Comparison of ENCODE assay signal across 15 cellular contexts in genomic region chr1:207328908-207329307, GRCh38. TPM values are rescaled to one million over a fixed set of nuclear protein-coding genes. Genes with fewer than 3 reads are reported as not detected.
DNase-seq lines count a peak whose midpoint lies in the region; ATAC-seq, FAIRE-seq and TF ChIP-seq lines count a peak whose summit lies in the region.
"Had no signal": no experiment of that assay in that cellular context is flagged by ENCODE, and none has a peak within 500 bp of the region (broad histone marks: within the 10 kb centered on the region; RNA-seq: fewer than 3 reads in every experiment).

No MANE protein-coding gene starts in this region.

- ATAC-seq in CD4-positive, alpha-beta T cell (ENCODE audit: poor library complexity), result no peak
- ATAC-seq in IMR-90 (ENCODE audit: low read depth) (no peak), K562 (peak; percentile 31), sciatic nerve (peak; percentile 37), HG02623 (IDR thresholded peaks at IDR 0.05; ENCODE audit: unreplicated experiment) (no peak)

- H2AFZ ChIP-seq in IMR-90 (replicated peaks; ENCODE audit: low read length, poor library complexity) (no peak overlapping the region), K562 (ENCODE audit: low read depth, low read length) (no peak overlapping the region)

- H3K79me2 ChIP-seq in K562 (ENCODE audit: control insufficient read depth, insufficient read depth, low read length), result peaks cover 16% of the 10 kb centered on the region

- H3K9ac ChIP-seq in IMR-90 (ENCODE audit: low read depth, low read length) (no peak overlapping the region), K562 (ENCODE audit: insufficient read depth in 1 of 2, low read depth in 2 of 2, low read length in 2 of 2) (no peak overlapping the region)

- peak overlapping the region; percentile 13; the same call in 1 of the 2 replicates for H4K91ac ChIP-seq in IMR-90 (ENCODE audit: insufficient read depth, low read depth, low read length)

- intact Hi-C loops in CD4-positive, alpha-beta T cell (cut with DNase I, micrococcal nuclease), result loop anchor here (10.0 kb wide), 2 partner anchors 244 to 426 kb away; partner anchors contain the start of genes C4BPB (in 1 of the 2) and CD46 (in 1 of the 2)
- intact Hi-C loops in IMR-90 (cut with micrococcal nuclease), result no loop called here
- intact Hi-C loops in K562 (cut with micrococcal nuclease), result no loop called here
- intact Hi-C loops in sciatic nerve (cut with DNase I), result no loop called here
- intact Hi-C loops in uterus (cut with DNase I; ENCODE audit: low total_unique reads), result no loop called here

- H4K5ac ChIP-seq in IMR-90 (ENCODE audit: low read depth, low read length), result peak overlapping the region; percentile 54; the same call in 1 of the 2 replicates

- peak overlapping the region; percentile 52; the same call in 1 of the 2 replicates for H2AK5ac ChIP-seq in IMR-90 (ENCODE audit: low read depth, low read length)

- H3K14ac ChIP-seq in IMR-90 (replicated peaks; ENCODE audit: low read depth, low read length), result no peak overlapping the region

- BruUV-seq in IMR-90 (replicated peaks; lab: Mats Ljungman, UMichigan), result no TSS peak
- BruUV-seq in K562 (replicated peaks; lab: Mats Ljungman, UMichigan), result no TSS peak

- TF ChIP-seq RAD21 in IMR-90 (IDR thresholded peaks at IDR 0.05; ENCODE audit: low read length) (no peak), K562 (CRISPR knock-in tag; conservative IDR thresholded peaks at IDR 0.05 in 1 of 2, IDR thresholded peaks at IDR 0.05 in 1 of 2) (no peak)

- H4K8ac ChIP-seq in IMR-90 (ENCODE audit: low read depth in 2 of 2, low read length in 2 of 2), result no peak overlapping the region

- in situ Hi-C loops in IMR-90 (cut with MboI; ENCODE audit: low sequenced_read_pairs), result no loop called here
- in situ Hi-C loops in K562 (cut with MboI), result no loop called here

- no peak overlapping the region; the same call in 1 of the 2 replicates for H2BK120ac ChIP-seq in IMR-90 (ENCODE audit: low read depth, low read length)

- no peak overlapping the region for H3K18ac ChIP-seq in IMR-90 (ENCODE audit: low read depth, low read length)

- no peak for TF ChIP-seq EP300 in K562 (IDR thresholded peaks at IDR 0.05; ENCODE audit: low read length)

- H2BK5ac ChIP-seq in IMR-90 (ENCODE audit: low read depth, low read length, poor library complexity, severe bottlenecking), result no peak overlapping the region

- peak overlapping the region; percentile 6; the same call in 1 of the 2 replicates for H3K4ac ChIP-seq in IMR-90 (ENCODE audit: low read depth, low read length)

- peaks cover 16% of the 10 kb centered on the region for H3K9me3 ChIP-seq in CD4-positive, alpha-beta T cell (ENCODE audit: control insufficient read depth, low read length)
- H3K9me3 ChIP-seq in IMR-90 (ENCODE audit: control insufficient read depth, insufficient read depth, low read length), result no peaks in the 10 kb centered on the region
- no peaks in the 10 kb centered on the region for H3K9me3 ChIP-seq in K562 (replicated peaks; ENCODE audit: control insufficient read depth, insufficient read depth, low read depth, low read length)
- peaks cover 0 to 3% of the 10 kb centered on the region in 2 donors for H3K9me3 ChIP-seq in uterus
- H3K9me3 ChIP-seq: Caco-2, SJSA1 had no signal

- TF ChIP-seq POLR2A in IMR-90 (IDR thresholded peaks at IDR 0.05; ENCODE audit: low read depth, low read length), result no peak
- TF ChIP-seq POLR2A in K562 (conservative IDR thresholded peaks at IDR 0.05), result no peak
- TF ChIP-seq POLR2A in uterus (IDR thresholded peaks at IDR 0.05), result no peak

- H3K79me1 ChIP-seq in IMR-90 (ENCODE audit: low read depth in 1 of 2, low read length in 2 of 2), result no peaks in the 10 kb centered on the region

- 0 out of 3 replicates have a peak overlapping the region, but pooled peaks have one; percentile 65 for H2BK15ac ChIP-seq in IMR-90 (ENCODE audit: low read depth, low read length)

- H3K4me3 ChIP-seq in IMR-90 (ENCODE audit: insufficient read depth, low read depth, low read length) (no peak overlapping the region), K562 (no peak overlapping the region), uterus (no peak overlapping the region)
- H3K4me3 ChIP-seq: SJSA1 had no signal

- dilution Hi-C loops in IMR-90 (cut with HindIII; ENCODE audit: low sequenced_read_pairs, unreplicated experiment), result no loop called here

- H3K56ac ChIP-seq in IMR-90 (ENCODE audit: extremely low read depth, insufficient read depth, low read length), result 0 out of 2 replicates have a peak overlapping the region, but pooled peaks have one; percentile 13

- H3K23ac ChIP-seq in IMR-90 (ENCODE audit: low read depth, low read length), result no peak overlapping the region; the same call in 1 of the 2 replicates

- no CpG with 5 or more reads among the region's 2 CpGs for WGBS in IMR-90 (ENCODE audit: extremely low coverage in 2 of 2, insufficient read length in 1 of 2), 2 experiments
- 92% methylated on average over 2 of the region's 2 CpGs for WGBS in K562 (ENCODE audit: insufficient coverage, low coverage, missing lambda C conversion rate)

- peaks cover 100% of the 10 kb centered on the region for H3K36me3 Mint-ChIP-seq in CD4-positive, alpha-beta T cell (ENCODE audit: low read depth)

- H2AK9ac ChIP-seq in IMR-90 (replicated peaks; ENCODE audit: low read depth, low read length, poor library complexity), result no peak overlapping the region

- peak overlapping the region; percentile 19 for H3K27ac Mint-ChIP-seq in CD4-positive, alpha-beta T cell
- H3K27ac Mint-ChIP-seq: H9 had no signal

- no peak overlapping the region for H3K4me2 ChIP-seq in IMR-90 (ENCODE audit: low read depth, low read length)
- no peak overlapping the region for H3K4me2 ChIP-seq in K562 (ENCODE audit: insufficient read depth, low read length)

- H3K27ac ChIP-seq in CD4-positive, alpha-beta T cell (ENCODE audit: low read depth, low read length), result no peak overlapping the region
- H3K27ac ChIP-seq in IMR-90 (ENCODE audit: insufficient read depth, low read length) (no peak overlapping the region), K562 (ENCODE audit: extremely low read depth, low read depth, low read length) (no peak overlapping the region), uterus (no peak overlapping the region)
- H3K27ac ChIP-seq: RWPE1, SJSA1 had no signal

- FAIRE-seq in K562 (lab: Jason Lieb, UNC), result no peak

- no peaks in the 10 kb centered on the region for H3K27me3 Mint-ChIP-seq in CD4-positive, alpha-beta T cell

- H3K27me3 ChIP-seq in CD4-positive, alpha-beta T cell (ENCODE audit: control insufficient read depth, insufficient read depth, low read length), result no peaks in the 10 kb centered on the region
- H3K27me3 ChIP-seq in IMR-90 (ENCODE audit: control insufficient read depth, insufficient read depth, low read length) (no peaks in the 10 kb centered on the region), K562 (ENCODE audit: control insufficient read depth in 2 of 2, insufficient read depth in 2 of 2, low read length in 2 of 2) (no peaks in the 10 kb centered on the region), uterus (no peaks in the 10 kb centered on the region)
- H3K27me3 ChIP-seq: SJSA1 had no signal

- H3K4me1 Mint-ChIP-seq in CD4-positive, alpha-beta T cell (ENCODE audit: low read depth), result peaks cover 61% of the 10 kb centered on the region
- H3K4me1 Mint-ChIP-seq: H9 had no signal

- H3K4me3 Mint-ChIP-seq in CD4-positive, alpha-beta T cell, result peak overlapping the region; percentile 1
- H3K4me3 Mint-ChIP-seq: H9 had no signal

- no peak for DNase-seq in CD4-positive, alpha-beta T cell
- DNase-seq in IMR-90 (no peak), K562 (ENCODE audit: extremely low read depth in 1 of 4, low spot score in 3 of 4) (no peak), sciatic nerve (ENCODE audit: low spot score) (no peak), SIG-M5 (lab: John Stamatoyannopoulos, UW) (no peak), uterus (no peak)
- DNase-seq: C1 segment of cervical spinal cord, Caco-2, H9, NCI-H1048, NCI-H1694, NCI-H446 had no signal

- POLR2A ChIA-PET in CD4-positive, alpha-beta T cell (lab: Charles Lee), result interaction anchor here (2.4 kb wide), 1 partner anchor 7 kb away, joined by 16 read pairs; the partner anchor contains the start of gene CD55
- POLR2A ChIA-PET in IMR-90 (lab: Charles Lee; ENCODE audit: unreplicated experiment), result no interaction called here
- POLR2A ChIA-PET in K562 (lab: Yijun Ruan, JAX), result interaction anchor here (1.9 kb wide), 1 partner anchor 7 kb away, joined by 8 read pairs; the partner anchor contains the start of gene CD55

- H2BK20ac ChIP-seq in IMR-90 (ENCODE audit: low read depth, low read length), result no peak overlapping the region

- peaks cover 10% of the 10 kb centered on the region for H3K9me3 Mint-ChIP-seq in CD4-positive, alpha-beta T cell
- H3K9me3 Mint-ChIP-seq: H9 had no signal

- H4K20me1 ChIP-seq in IMR-90 (ENCODE audit: insufficient read depth, low read length), result no peaks in the 10 kb centered on the region
- H4K20me1 ChIP-seq in K562 (replicated peaks; ENCODE audit: control insufficient read depth, insufficient read depth, low read length), result no peaks in the 10 kb centered on the region

- H3K36me3 ChIP-seq in IMR-90 (ENCODE audit: control insufficient read depth, insufficient read depth, low read length) (peaks cover 13% of the 10 kb centered on the region), K562 (ENCODE audit: control insufficient read depth, insufficient read depth, low read length) (peaks cover 96% of the 10 kb centered on the region), uterus (no peaks in the 10 kb centered on the region)

- CTCF ChIA-PET in CD4-positive, alpha-beta T cell (lab: Charles Lee), result no interaction called here
- CTCF ChIA-PET in IMR-90 (lab: Yijun Ruan, JAX) (no interaction called here), K562 (lab: Yijun Ruan, JAX; ENCODE audit: low intra/inter-chr PET ratio) (no interaction called here)

- no peaks in the 10 kb centered on the region; the same call in 1 of the 2 replicates for H3K4me1 ChIP-seq in IMR-90 (ENCODE audit: control insufficient read depth, insufficient read depth, low read length)
- H3K4me1 ChIP-seq in K562 (replicated peaks in 1 of 2; ENCODE audit: control insufficient read depth in 2 of 2, insufficient read depth in 2 of 2, low read length in 2 of 2), result peaks cover 0 to 2% of the 10 kb centered on the region in 2 experiments; a peak in 1 of 5 replicates
- no peaks in the 10 kb centered on the region for H3K4me1 ChIP-seq in uterus
- H3K4me1 ChIP-seq: SJSA1 had no signal

- H3K9me1 ChIP-seq in IMR-90 (ENCODE audit: insufficient read depth, low read length) (no peaks in the 10 kb centered on the region), K562 (ENCODE audit: control insufficient read depth, insufficient read depth, low read length) (no peaks in the 10 kb centered on the region)

- TF ChIP-seq CTCF in CD4-positive, alpha-beta T cell (IDR thresholded peaks at IDR 0.05), result no peak
- TF ChIP-seq CTCF in IMR-90 (conservative IDR thresholded peaks at IDR 0.05; ENCODE audit: low read depth, low read length), result no peak
- TF ChIP-seq CTCF in K562 (IDR thresholded peaks at IDR 0.05 in 2 of 3, conservative IDR thresholded peaks at IDR 0.05 in 1 of 3; ENCODE audit: insufficient read depth in 2 of 3, low read depth in 1 of 3, low read length in 3 of 3), result no peak
- no peak for TF ChIP-seq CTCF in uterus (IDR thresholded peaks at IDR 0.05)

RNA-seq across cellular contexts. Expression of gene CD55, which starts 7.4 kb away (rescaled TPM):
- total RNA-seq in CD4-positive, alpha-beta T cell, result 100 to 1,000 TPM; 218 to 229 TPM
- 6.6 and 9.7 TPM in 2 replicates for total RNA-seq in IMR-90 (2012; rRNA removed)
- polyA plus RNA-seq in IMR-90 (2012; rRNA removed), result 11.5 and 11.6 TPM in 2 replicates
- 5.7 and 11.0 TPM in 2 replicates for polyA plus RNA-seq in IMR-90 (2012; cell fraction: cytosol; rRNA removed)
- polyA plus RNA-seq in IMR-90 (2012; cell fraction: nucleus; rRNA removed; ENCODE audit: low replicate concordance), result 1.7 and 7.2 TPM in 2 replicates
- total RNA-seq in K562 (2011; cell fraction: chromatin; rRNA removed; ENCODE audit: low replicate concordance), result 122 and 219 TPM in 2 replicates
- 126 and 131 TPM in 2 replicates for total RNA-seq in K562 (2011; cell fraction: nucleolus; rRNA removed)
- 167 and 170 TPM in 2 replicates for total RNA-seq in K562 (2011; cell fraction: nucleoplasm; rRNA removed)
- 98.4 and 112 TPM in 2 replicates for total RNA-seq in K562 (2014; rRNA removed)
- 96.2 and 124 TPM in 2 replicates for total RNA-seq in K562 (2014; rRNA removed; fragmentation: Illumina TruSeq; extraction: Trizol)
- 81.5 and 84.0 TPM in 2 replicates for total RNA-seq in K562 (2015; rRNA removed; fragmentation: Illumina TruSeq; extraction: Trizol)
- total RNA-seq in K562 (2021), result 96.0 and 104 TPM in 2 replicates
- 137 and 150 TPM in 2 replicates for polyA plus RNA-seq in K562 (2011; rRNA removed)
- 53.0 and 98.2 TPM in 2 replicates for polyA plus RNA-seq in K562 (2011; cell fraction: cytosol; rRNA removed)
- 69.4 and 92.8 TPM in 2 replicates for polyA plus RNA-seq in K562 (2011; cell fraction: nucleus; rRNA removed)
- polyA plus RNA-seq in K562 (2012), result 72.7 and 169 TPM in 2 replicates
- 94.8 and 144 TPM in 2 replicates for polyA plus RNA-seq in K562 (2014; fragmentation: Illumina TruSeq; extraction: Trizol)
- 10 to 100 TPM; 17.7 to 29.4 TPM for polyA plus RNA-seq in K562 (2014; fragmentation: Nextera tagmentation; extraction: Ambion mirVana)
- polyA plus RNA-seq in K562 (2014; rRNA removed), result 97.0 and 98.6 TPM in 2 replicates
- 180 and 193 TPM in 2 replicates for polyA minus RNA-seq in K562 (2011; rRNA and poly(A)+ RNA removed)
- 46.6 and 55.4 TPM in 2 replicates for polyA minus RNA-seq in K562 (2011; cell fraction: cytosol; rRNA and poly(A)+ RNA removed)
- polyA minus RNA-seq in K562 (2011; cell fraction: nucleus; rRNA and poly(A)+ RNA removed), result 97.5 and 128 TPM in 2 replicates
- total RNA-seq in sciatic nerve, result 152 TPM
- total RNA-seq in uterus, result 100 to 1,000 TPM in 1 of 4 donors, 10 to 100 TPM in 3; 27.2 to 224 (median 59.5) TPM

Comparison
In these comparisons a context has a peak if more than half of its experiments do, and no peak if none do; other contexts are left out.
1. ATAC-seq: peak in K562 (single experiment) and sciatic nerve (single experiment); none in CD4-positive, alpha-beta T cell (single experiment), IMR-90 (single experiment) and HG02623 (single experiment).
2. intact Hi-C loops: an anchor here in CD4-positive, alpha-beta T cell (10.0 kb wide); none called in IMR-90, K562, sciatic nerve and uterus.